Comparison of ENCODE assay signal across 12 cellular contexts in genomic region chr2:219638217-219638947, GRCh38. TPM values are rescaled to one million over a fixed set of nuclear protein-coding genes. Genes with fewer than 3 reads are reported as not detected.
A peak's percentile ranks its signal among the peaks of the same experiment; 100 is the strongest.
DNase-seq lines count a peak whose midpoint lies in the region; ATAC-seq and TF ChIP-seq lines count a peak whose summit lies in the region.
"Had no signal": no experiment of that assay in that cellular context is flagged by ENCODE, and none has a peak within 500 bp of the region (broad histone marks: within the 10 kb centered on the region; RNA-seq: fewer than 3 reads in every experiment).

No MANE protein-coding gene starts in this region.

- WGBS in mesenchymal stem cell = 90% methylated on average over 17 of the region's 17 CpGs

- H4K8ac ChIP-seq in mesenchymal stem cell (ENCODE audit: low read length) = no peak overlapping the region

- no peak overlapping the region for H3K14ac ChIP-seq in mesenchymal stem cell (ENCODE audit: low read length in 2 of 2)

- no peak overlapping the region for H2BK5ac ChIP-seq in mesenchymal stem cell (ENCODE audit: low read depth, low read length, poor library complexity, severe bottlenecking)

- peak overlapping the region; percentile 8 for H3K27ac Mint-ChIP-seq in dendritic cell treated with granulocyte-macrophage colony-stimulating factor and Interleukin-4, amounts not matched to agents 40 ng/mL and 50 ng/mL, for 4 days
- H3K27ac Mint-ChIP-seq in progenitor cell of endocrine pancreas = no peak overlapping the region
- H3K27ac Mint-ChIP-seq: activated T-cell treated with anti-CD3 and anti-CD28 coated beads, Interleukin-2, amount 50 U/mL, for 72 hours had no signal

- H3K36me3 Mint-ChIP-seq in dendritic cell treated with granulocyte-macrophage colony-stimulating factor and Interleukin-4, amounts not matched to agents 40 ng/mL and 50 ng/mL, for 4 days (ENCODE audit: low read depth) = no peaks in the 10 kb centered on the region
- peaks cover 2% of the 10 kb centered on the region for H3K36me3 Mint-ChIP-seq in progenitor cell of endocrine pancreas (ENCODE audit: insufficient read depth)
- H3K36me3 Mint-ChIP-seq: immature natural killer cell had no signal

- H3K9me3 Mint-ChIP-seq in dendritic cell treated with granulocyte-macrophage colony-stimulating factor and Interleukin-4, amounts not matched to agents 40 ng/mL and 50 ng/mL, for 4 days = no peaks in the 10 kb centered on the region
- no peaks in the 10 kb centered on the region for H3K9me3 Mint-ChIP-seq in progenitor cell of endocrine pancreas (ENCODE audit: low read depth)
- H3K9me3 Mint-ChIP-seq: activated T-cell treated with anti-CD3 and anti-CD28 coated beads, Interleukin-2, amount 50 U/mL, for 72 hours; immature natural killer cell had no signal

- peaks cover 29 to 40% (median 34%) of the 10 kb centered on the region in 10 experiments for H3K4me1 ChIP-seq in BLaER1 treated with 17β-estradiol and CSF1 and Interleukin-3, amounts not matched to agents 10 nM and 100 nM
- H3K4me1 ChIP-seq in HCT116 (ENCODE audit: control insufficient read depth in 1 of 2, insufficient read depth in 2 of 2, low read length in 2 of 2) (peaks cover 6 to 18% of the 10 kb centered on the region in 2 experiments), mesenchymal stem cell (ENCODE audit: control insufficient read depth, insufficient read depth, low read depth, low read length) (peaks cover 8% of the 10 kb centered on the region)
- H3K4me1 ChIP-seq: HAP-1 had no signal

- H3K79me2 ChIP-seq in HCT116 (ENCODE audit: insufficient read depth, low read length) = no peaks in the 10 kb centered on the region

- ATAC-seq in HCT116 (peak; percentile 49), GM18519 (IDR thresholded peaks at IDR 0.05; ENCODE audit: low FRiP score, unreplicated experiment) (no peak)
- ATAC-seq: activated T-cell treated with anti-CD3 and anti-CD28 coated beads, Interleukin-2, amount 50 U/mL, for 72 hours had no signal

- H3K4me3 ChIP-seq in BLaER1 treated with 17β-estradiol and CSF1 and Interleukin-3, amounts not matched to agents 10 nM and 100 nM = no peak overlapping the region
- H3K4me3 ChIP-seq in HCT116 (replicated peaks in 1 of 2; ENCODE audit: low read depth in 1 of 2, low read length in 2 of 2) (no peak overlapping the region), mesenchymal stem cell (ENCODE audit: insufficient read depth in 1 of 2, low read depth in 1 of 2, low read length in 2 of 2) (no peak overlapping the region)
- H3K4me3 ChIP-seq: HAP-1, SK-N-MC had no signal

- peaks cover 35% of the 10 kb centered on the region for H3K27me3 Mint-ChIP-seq in dendritic cell treated with granulocyte-macrophage colony-stimulating factor and Interleukin-4, amounts not matched to agents 40 ng/mL and 50 ng/mL, for 4 days
- H3K27me3 Mint-ChIP-seq in progenitor cell of endocrine pancreas = peaks cover 9% of the 10 kb centered on the region

- H3K9me3 ChIP-seq in BLaER1 treated with 17β-estradiol and CSF1 and Interleukin-3, amounts not matched to agents 10 nM and 100 nM (replicated peaks in 1 of 11) = no peaks in the 10 kb centered on the region
- H3K9me3 ChIP-seq in HCT116 (ENCODE audit: control insufficient read depth in 1 of 2, insufficient read depth in 1 of 2, low read depth in 1 of 2, low read length in 2 of 2) (no peaks in the 10 kb centered on the region), mesenchymal stem cell (ENCODE audit: control insufficient read depth, low read length) (no peaks in the 10 kb centered on the region)
- H3K9me3 ChIP-seq: HAP-1 had no signal

- H4K91ac ChIP-seq in mesenchymal stem cell (ENCODE audit: low read length) = no peak overlapping the region

- H3K9ac ChIP-seq in BLaER1 treated with 17β-estradiol and CSF1 and Interleukin-3, amounts not matched to agents 10 nM and 100 nM = no peak overlapping the region
- H3K9ac ChIP-seq in HCT116 (ENCODE audit: low read length) = no peak overlapping the region
- no peak overlapping the region for H3K9ac ChIP-seq in mesenchymal stem cell (ENCODE audit: low read length)

- no peak; the same call in 1 of the 2 replicates for TF ChIP-seq RAD21 in HCT116 (IDR thresholded peaks at IDR 0.05; ENCODE audit: low read depth)

- no peak overlapping the region for H3K18ac ChIP-seq in mesenchymal stem cell (ENCODE audit: low read depth in 1 of 2, low read length in 2 of 2)

- H3K36me3 ChIP-seq in BLaER1 treated with 17β-estradiol and CSF1 and Interleukin-3, amounts not matched to agents 10 nM and 100 nM = no peaks in the 10 kb centered on the region
- H3K36me3 ChIP-seq in HCT116 (ENCODE audit: control insufficient read depth in 1 of 2, insufficient read depth in 2 of 2, low read length in 2 of 2) = peaks cover 2 to 20% of the 10 kb centered on the region in 2 experiments; a peak in 2 of 4 replicates
- peaks cover 15 to 77% of the 10 kb centered on the region in 2 experiments for H3K36me3 ChIP-seq in mesenchymal stem cell (ENCODE audit: control insufficient read depth in 1 of 2, insufficient read depth in 2 of 2, low read depth in 1 of 2, low read length in 2 of 2)
- H3K36me3 ChIP-seq: HAP-1 had no signal

- H3K79me1 ChIP-seq in mesenchymal stem cell (replicated peaks; ENCODE audit: low read length, poor library complexity, severe bottlenecking) = no peaks in the 10 kb centered on the region

- H4K20me1 ChIP-seq in BLaER1 treated with 17β-estradiol and CSF1 and Interleukin-3, amounts not matched to agents 10 nM and 100 nM = peaks cover 0 to 24% (median 0%) of the 10 kb centered on the region in 11 experiments; a peak in 3 of 22 replicates
- no peaks in the 10 kb centered on the region for H4K20me1 ChIP-seq in HCT116 (ENCODE audit: insufficient read depth)

- POLR2A ChIA-PET in HCT116 (lab: Charles Lee) = no interaction called here

- H2AFZ ChIP-seq in HCT116 (ENCODE audit: low read depth, low read length, poor library complexity, severe bottlenecking) (no peak overlapping the region), mesenchymal stem cell (ENCODE audit: low read depth, low read length) (no peak overlapping the region)

- H3K4me1 Mint-ChIP-seq in dendritic cell treated with granulocyte-macrophage colony-stimulating factor and Interleukin-4, amounts not matched to agents 40 ng/mL and 50 ng/mL, for 4 days (ENCODE audit: low read depth) = peaks cover 29% of the 10 kb centered on the region
- peaks cover 2% of the 10 kb centered on the region for H3K4me1 Mint-ChIP-seq in progenitor cell of endocrine pancreas (ENCODE audit: low read depth)

- intact Hi-C loops in HCT116 (cut with micrococcal nuclease) = no loop called here
- intact Hi-C loops in dendritic cell treated with granulocyte-macrophage colony-stimulating factor and Interleukin-4, amounts not matched to agents 40 ng/mL and 50 ng/mL, for 4 days (cut with micrococcal nuclease) = no loop called here

- TF ChIP-seq POLR2A in HCT116 (IDR thresholded peaks at IDR 0.05; ENCODE audit: borderline replicate concordance, extremely low read depth, insufficient read depth, insufficient read length) = no peak

- CTCF ChIA-PET in HCT116 (lab: Charles Lee) = no interaction called here

- RAD21 ChIA-PET in HCT116 (lab: Charles Lee; ENCODE audit: low non-redundant PET in 1 of 2, low total read pairs in 2 of 2, uncharacterized antibody in 2 of 2, unreplicated experiment in 2 of 2) = no interaction called here

- H3K4me3 Mint-ChIP-seq in dendritic cell treated with granulocyte-macrophage colony-stimulating factor and Interleukin-4, amounts not matched to agents 40 ng/mL and 50 ng/mL, for 4 days = no peak overlapping the region
- H3K4me3 Mint-ChIP-seq in progenitor cell of endocrine pancreas (ENCODE audit: low read depth) = no peak overlapping the region
- H3K4me3 Mint-ChIP-seq: activated T-cell treated with anti-CD3 and anti-CD28 coated beads, Interleukin-2, amount 50 U/mL, for 72 hours had no signal

- H2BK120ac ChIP-seq in mesenchymal stem cell (ENCODE audit: low read depth, low read length) = no peak overlapping the region

- peak overlapping the region; percentile 56 to 90 (median 70); a peak in 21 of 22 replicates for H3K4me2 ChIP-seq in BLaER1 treated with 17β-estradiol and CSF1 and Interleukin-3, amounts not matched to agents 10 nM and 100 nM
- H3K4me2 ChIP-seq in HCT116 (ENCODE audit: low read length) (no peak overlapping the region), mesenchymal stem cell (ENCODE audit: low read length, poor library complexity, severe bottlenecking) (no peak overlapping the region)

- no peak overlapping the region for H3K23ac ChIP-seq in mesenchymal stem cell (ENCODE audit: low read length in 2 of 2)

- TF ChIP-seq CTCF in HCT116 (IDR thresholded peaks at IDR 0.05 in 2 of 3, conservative IDR thresholded peaks at IDR 0.05 in 1 of 3; ENCODE audit: borderline replicate concordance in 1 of 3, insufficient read depth in 1 of 3, low read depth in 2 of 3, low read length in 2 of 3) (peak in 2 of 3 experiments; percentile 33 to 41; a peak in 4 of 6 replicates), progenitor cell of endocrine pancreas (IDR thresholded peaks at IDR 0.05; ENCODE audit: unreplicated experiment) (no peak)

- DNase-seq in HCT116 (ENCODE audit: low read depth, low spot score) (no peak), mesenchymal stem cell (no peak), AG20443 (ENCODE audit: low spot score) (no peak), cerebellar cortex (ENCODE audit: low spot score) (no peak), progenitor cell of endocrine pancreas (ENCODE audit: low spot score, unreplicated experiment) (no peak)
- DNase-seq: activated T-cell treated with anti-CD3 and anti-CD28 coated beads, Interleukin-2, amount 50 U/mL, for 72 hours had no signal

- no TSS peak for BruUV-seq in HCT116 (replicated peaks; lab: Mats Ljungman, UMichigan)

- H3K27me3 ChIP-seq in BLaER1 treated with 17β-estradiol and CSF1 and Interleukin-3, amounts not matched to agents 10 nM and 100 nM = no peaks in the 10 kb centered on the region
- H3K27me3 ChIP-seq in HCT116 (ENCODE audit: insufficient read depth, low read length) (no peaks in the 10 kb centered on the region), mesenchymal stem cell (ENCODE audit: control insufficient read depth in 1 of 2, insufficient read depth in 1 of 2, low read length in 2 of 2) (no peaks in the 10 kb centered on the region)

- H2AK5ac ChIP-seq in mesenchymal stem cell (ENCODE audit: low read length, severe bottlenecking) = no peak overlapping the region

- no peaks in the 10 kb centered on the region for H3K9me2 ChIP-seq in HCT116 (ENCODE audit: insufficient read depth)

- H3K27ac ChIP-seq in BLaER1 treated with 17β-estradiol and CSF1 and Interleukin-3, amounts not matched to agents 10 nM and 100 nM = no peak overlapping the region
- no peak overlapping the region for H3K27ac ChIP-seq in HCT116 (ENCODE audit: low read depth, low read length)
- no peak overlapping the region for H3K27ac ChIP-seq in mesenchymal stem cell (ENCODE audit: low read length, poor library complexity, severe bottlenecking)
- H3K27ac ChIP-seq: SK-N-MC had no signal

- no peak overlapping the region for H2BK12ac ChIP-seq in mesenchymal stem cell (ENCODE audit: low read length in 2 of 2)

- H3K4ac ChIP-seq in mesenchymal stem cell (ENCODE audit: low read depth in 1 of 2, low read length in 2 of 2) = no peak overlapping the region

- H2BK15ac ChIP-seq in mesenchymal stem cell (ENCODE audit: low read depth, poor library complexity, severe bottlenecking) = peak overlapping the region; percentile 2

RNA-seq across cellular contexts. Expression of gene SLC4A3, which starts 11.0 kb away (rescaled TPM):
- total RNA-seq in HCT116 (2021; ENCODE audit: unreplicated experiment) (23.0 TPM), progenitor cell of endocrine pancreas (17.0 and 19.7 TPM in 2 replicates)
- 17.1 and 17.3 TPM in 2 replicates for polyA plus RNA-seq in HCT116 (2012)
- 2.6 TPM for polyA plus RNA-seq in mesenchymal stem cell (2013, experiment 1 of 2)
- 2.6 TPM for polyA plus RNA-seq in mesenchymal stem cell (2013, experiment 2 of 2)
- total RNA-seq: activated T-cell treated with anti-CD3 and anti-CD28 coated beads, Interleukin-2, amount 50 U/mL, for 72 hours had no signal

RNA-seq across cellular contexts. Expression of gene STK11IP, which starts 40.7 kb away (rescaled TPM):
- 45.0 TPM for total RNA-seq in HCT116 (2021; ENCODE audit: unreplicated experiment)
- 31.1 and 34.8 TPM in 2 replicates for polyA plus RNA-seq in HCT116 (2012)
- 14.6 TPM for polyA plus RNA-seq in mesenchymal stem cell (2013, experiment 1 of 2)
- polyA plus RNA-seq in mesenchymal stem cell (2013, experiment 2 of 2) = 13.3 TPM
- 39.7 and 41.4 TPM in 2 replicates for total RNA-seq in progenitor cell of endocrine pancreas

Comparison
In these comparisons a context has a peak if more than half of its experiments do, and no peak if none do; other contexts are left out.
1. H3K4me2 ChIP-seq: peak in BLaER1 treated with 17β-estradiol and CSF1 and Interleukin-3, amounts not matched to agents 10 nM and 100 nM (11 of 11); none in HCT116 (single experiment) and mesenchymal stem cell (single experiment).